In genomic region chr14:101589486-101590015, GRCh38 we compare ENCODE assay signal across 21 cellular contexts. TPM values are rescaled to one million over a fixed set of nuclear protein-coding genes. Genes with fewer than 3 reads are reported as not detected.
"Had no signal": no experiment of that assay in that cellular context is flagged by ENCODE, and none has a peak within 500 bp of the region (broad histone marks: within the 10 kb centered on the region; RNA-seq: fewer than 3 reads in every experiment).

No MANE protein-coding gene starts in this region.

- H3K27me3 Mint-ChIP-seq: memory B cell had no signal

- ATAC-seq: esophagus mucosa, lower lobe of right lung had no signal

- H3K27me3 ChIP-seq: right atrium auricular region had no signal

- H3K27ac Mint-ChIP-seq: immature natural killer cell, memory B cell, mesothelial cell of epicardium, nephron had no signal

- H3K9me3 Mint-ChIP-seq: memory B cell had no signal

- H3K4me3 Mint-ChIP-seq: immature natural killer cell, memory B cell, mesothelial cell of epicardium, nephron had no signal

- H3K36me3 Mint-ChIP-seq: immature natural killer cell, memory B cell, mesothelial cell of epicardium had no signal

- H3K4me1 ChIP-seq: left ventricle myocardium inferior, lower lobe of right lung, right atrium auricular region, sigmoid colon had no signal

- H3K36me3 ChIP-seq: left ventricle myocardium inferior, lower lobe of right lung, right atrium auricular region, sigmoid colon had no signal

- H3K4me3 ChIP-seq: dorsolateral prefrontal cortex, left ventricle myocardium inferior, lower lobe of right lung, right atrium auricular region, sigmoid colon, skin epidermis had no signal

- H3K27ac ChIP-seq: dorsolateral prefrontal cortex, left ventricle myocardium inferior, lower lobe of right lung, right atrium auricular region, sigmoid colon, skin epidermis had no signal

- DNase-seq: cortex of kidney; effector memory CD4-positive, alpha-beta T cell; immature natural killer cell; left ventricle myocardium inferior; lower lobe of right lung; sigmoid colon; stimulated activated CD4-positive, alpha-beta T cell treated with anti-CD3 and anti-CD28 coated beads, Interleukin-12 subunit alpha, Interleukin-12 subunit beta, amount 100 ng/mL, for 4 hours; stimulated activated CD4-positive, alpha-beta T cell treated with anti-CD3 and anti-CD28 coated beads, Interleukin-2, amount 100 ng/mL, for 48 hours; stimulated activated naive CD4-positive, alpha-beta T cell treated with Interleukin-2 at 50 U/mL for 16 hours; trophoblast cell had no signal

- H3K9me3 ChIP-seq: lower lobe of right lung, sigmoid colon had no signal

RNA-seq across cellular contexts. Expression of gene DIO3, which starts 28.3 kb away (rescaled TPM):
- total RNA-seq: chondrocyte, glomerular endothelial cell, left ventricle myocardium inferior had no signal
- polyA plus RNA-seq: fibroblast of lung, immature natural killer cell, keratinocyte had no signal
